In genomic region chr16:970379-970765, GRCh38 we compare ENCODE assay signal across 8 cellular contexts. TPM values are rescaled to one million over a fixed set of nuclear protein-coding genes. Genes with fewer than 3 reads are reported as not detected.
A peak's percentile ranks its signal among the peaks of the same experiment; 100 is the strongest.
DNase-seq lines count a peak whose midpoint lies in the region; ATAC-seq and TF ChIP-seq lines count a peak whose summit lies in the region.

No MANE protein-coding gene starts in this region.

- no peaks in the 10 kb centered on the region for H3K27me3 Mint-ChIP-seq in CD4-positive, alpha-beta T cell
- H3K27me3 Mint-ChIP-seq in activated naive CD8-positive, alpha-beta T cell treated with anti-CD3 and anti-CD28 coated beads, Interleukin-2, amount 10 ng/mL, durations not matched to agents 7 days and 5 days: peaks cover 7% of the 10 kb centered on the region

- no peaks in the 10 kb centered on the region for H3K9me3 Mint-ChIP-seq in CD4-positive, alpha-beta T cell
- H3K9me3 Mint-ChIP-seq in activated naive CD8-positive, alpha-beta T cell treated with anti-CD3 and anti-CD28 coated beads, Interleukin-2, amount 10 ng/mL, durations not matched to agents 7 days and 5 days: no peaks in the 10 kb centered on the region

- CTCF ChIA-PET in CD4-positive, alpha-beta T cell (lab: Charles Lee): no interaction called here

- H3K9me3 ChIP-seq in CD4-positive, alpha-beta T cell (ENCODE audit: control insufficient read depth, low read length): no peaks in the 10 kb centered on the region
- no peaks in the 10 kb centered on the region for H3K9me3 ChIP-seq in suprapubic skin

- no CpG with 5 or more reads among the region's 43 CpGs for WGBS in suprapubic skin

- POLR2A ChIA-PET in CD4-positive, alpha-beta T cell (lab: Charles Lee): interaction anchor here (1.0 to 1.5 kb wide), 2 partner anchors 11 to 27 kb away, joined by 6 read pairs; partner anchors contain the start of gene SOX8
- POLR2A ChIA-PET in activated naive CD8-positive, alpha-beta T cell treated with anti-CD3 and anti-CD28 coated beads, Interleukin-2, amount 10 ng/mL, durations not matched to agents 7 days and 5 days (lab: Charles Lee): no interaction called here

- TF ChIP-seq CTCF in CD4-positive, alpha-beta T cell (IDR thresholded peaks at IDR 0.05): no peak
- TF ChIP-seq CTCF in suprapubic skin (IDR thresholded peaks at IDR 0.05): no peak

- ATAC-seq in CD4-positive, alpha-beta T cell (ENCODE audit: poor library complexity): peak; percentile 34
- ATAC-seq in HG02763 (IDR thresholded peaks at IDR 0.05; ENCODE audit: unreplicated experiment) (peak; percentile 23), HG03469 (IDR thresholded peaks at IDR 0.05; ENCODE audit: unreplicated experiment) (no peak)
- ATAC-seq in activated naive CD8-positive, alpha-beta T cell treated with anti-CD3 and anti-CD28 coated beads, Interleukin-2, amount 10 ng/mL, durations not matched to agents 7 days and 5 days (ENCODE audit: low read depth): no peak

- peaks cover 32% of the 10 kb centered on the region for H3K4me1 Mint-ChIP-seq in CD4-positive, alpha-beta T cell (ENCODE audit: low read depth)
- peaks cover 10% of the 10 kb centered on the region for H3K4me1 Mint-ChIP-seq in activated naive CD8-positive, alpha-beta T cell treated with anti-CD3 and anti-CD28 coated beads, Interleukin-2, amount 10 ng/mL, durations not matched to agents 7 days and 5 days

- peak overlapping the region; percentile 86 for H3K4me3 Mint-ChIP-seq in CD4-positive, alpha-beta T cell
- H3K4me3 Mint-ChIP-seq in activated naive CD8-positive, alpha-beta T cell treated with anti-CD3 and anti-CD28 coated beads, Interleukin-2, amount 10 ng/mL, durations not matched to agents 7 days and 5 days: peak overlapping the region; percentile 75

- no peak for TF ChIP-seq EP300 in suprapubic skin (IDR thresholded peaks at IDR 0.05)

- peaks cover 24% of the 10 kb centered on the region for H3K36me3 Mint-ChIP-seq in CD4-positive, alpha-beta T cell (ENCODE audit: low read depth)
- peaks cover 11% of the 10 kb centered on the region for H3K36me3 Mint-ChIP-seq in activated naive CD8-positive, alpha-beta T cell treated with anti-CD3 and anti-CD28 coated beads, Interleukin-2, amount 10 ng/mL, durations not matched to agents 7 days and 5 days

- H3K36me3 ChIP-seq in suprapubic skin: no peaks in the 10 kb centered on the region

- H3K4me3 ChIP-seq in suprapubic skin: peak overlapping the region; percentile 82

- no peak overlapping the region for H3K27ac Mint-ChIP-seq in CD4-positive, alpha-beta T cell
- peak overlapping the region; percentile 61 for H3K27ac Mint-ChIP-seq in activated naive CD8-positive, alpha-beta T cell treated with anti-CD3 and anti-CD28 coated beads, Interleukin-2, amount 10 ng/mL, durations not matched to agents 7 days and 5 days

- H3K27me3 ChIP-seq in CD4-positive, alpha-beta T cell (ENCODE audit: control insufficient read depth, insufficient read depth, low read length): no peaks in the 10 kb centered on the region
- no peaks in the 10 kb centered on the region for H3K27me3 ChIP-seq in suprapubic skin

- peak overlapping the region; percentile 53 for H3K27ac ChIP-seq in CD4-positive, alpha-beta T cell (ENCODE audit: low read depth, low read length)
- H3K27ac ChIP-seq in suprapubic skin: peak overlapping the region; percentile 81

- DNase-seq in CD4-positive, alpha-beta T cell: no peak
- no peak for DNase-seq in activated naive CD8-positive, alpha-beta T cell treated with anti-CD3 and anti-CD28 coated beads, Interleukin-2, amount 10 ng/mL, durations not matched to agents 7 days and 5 days
- DNase-seq in iPS-NIHi7 (ENCODE audit: extremely low spot score): peak; percentile 57
- DNase-seq in suprapubic skin (ENCODE audit: low spot score in 2 of 2): no peak
- no peak for DNase-seq in T1000 (lab: John Stamatoyannopoulos, UW)
- DNase-seq in activated CD4-positive, CD25-positive, alpha-beta regulatory T cell (lab: John Stamatoyannopoulos, UW): no peak

- TF ChIP-seq POLR2A in suprapubic skin (IDR thresholded peaks at IDR 0.05): no peak

- intact Hi-C loops in CD4-positive, alpha-beta T cell (cut with DNase I, micrococcal nuclease): loop anchor here in 1 of 2 experiments (1.0 to 5.0 kb wide), 3 partner anchors 163 to 182 kb away; partner anchors contain the start of genes CACNA1H, CHTF18 and RPUSD1

- H3K4me1 ChIP-seq in suprapubic skin: peaks cover 32% of the 10 kb centered on the region

RNA-seq across cellular contexts. Expression of gene LMF1, which starts 0.4 kb away (rescaled TPM):
- total RNA-seq in CD4-positive, alpha-beta T cell: 10 to 100 TPM; 26.8 to 27.6 TPM
- 10 to 100 TPM; 26.6 to 31.3 TPM for total RNA-seq in activated naive CD8-positive, alpha-beta T cell treated with anti-CD3 and anti-CD28 coated beads, Interleukin-2, amount 10 ng/mL, durations not matched to agents 7 days and 5 days
- 100 to 1,000 TPM in 1 of 4 donors, 10 to 100 TPM in 3; 32.1 to 117 (median 38.0) TPM for total RNA-seq in suprapubic skin

RNA-seq across cellular contexts. Expression of gene SOX8, which starts 11.2 kb away (rescaled TPM):
- 1 to 10 TPM; 1.4 to 2.3 TPM for total RNA-seq in CD4-positive, alpha-beta T cell
- total RNA-seq in activated naive CD8-positive, alpha-beta T cell treated with anti-CD3 and anti-CD28 coated beads, Interleukin-2, amount 10 ng/mL, durations not matched to agents 7 days and 5 days: under 1 TPM; 0.50 to 0.60 TPM
- 10 to 100 TPM in 1 of 4 donors, 1 to 10 TPM in 3; 4.0 to 12.2 (median 7.3) TPM for total RNA-seq in suprapubic skin

Comparison
In these comparisons a context has a peak if more than half of its experiments do, and no peak if none do; other contexts are left out.
1. ATAC-seq: peak in CD4-positive, alpha-beta T cell (single experiment) and HG02763 (single experiment); none in activated naive CD8-positive, alpha-beta T cell treated with anti-CD3 and anti-CD28 coated beads, Interleukin-2, amount 10 ng/mL, durations not matched to agents 7 days and 5 days (single experiment) and HG03469 (single experiment).